ENCODE assay signal across 8 cellular contexts in genomic region chr2:128232965-128233789, GRCh38.
A peak's percentile ranks its signal among the peaks of the same experiment; 100 is the strongest.
DNase-seq lines count a peak whose midpoint lies in the region; ATAC-seq and TF ChIP-seq lines count a peak whose summit lies in the region.

No MANE protein-coding gene starts in this region.

- POLR2A ChIA-PET in activated naive CD8-positive, alpha-beta T cell treated with anti-CD3 and anti-CD28 coated beads, Interleukin-2, amount 10 ng/mL, durations not matched to agents 7 days and 5 days (lab: Charles Lee), result no interaction called here

- H3K4me1 ChIP-seq in ovary (ENCODE audit: insufficient read depth) (no peaks in the 10 kb centered on the region), thymus (ENCODE audit: control insufficient read depth, insufficient read depth, low read length) (peaks cover 4% of the 10 kb centered on the region)

- no peaks in the 10 kb centered on the region for H3K36me3 Mint-ChIP-seq in activated naive CD8-positive, alpha-beta T cell treated with anti-CD3 and anti-CD28 coated beads, Interleukin-2, amount 10 ng/mL, durations not matched to agents 7 days and 5 days

- H3K27me3 Mint-ChIP-seq in activated naive CD8-positive, alpha-beta T cell treated with anti-CD3 and anti-CD28 coated beads, Interleukin-2, amount 10 ng/mL, durations not matched to agents 7 days and 5 days, result peaks cover 20% of the 10 kb centered on the region

- H3K27me3 ChIP-seq in MG63 (no peaks in the 10 kb centered on the region), ovary (no peaks in the 10 kb centered on the region), thymus (ENCODE audit: control insufficient read depth, insufficient read depth) (peaks cover 6% of the 10 kb centered on the region)

- no peak for TF ChIP-seq POLR2A in ovary (IDR thresholded peaks at IDR 0.05)

- H3K27ac ChIP-seq in ovary (peak overlapping the region; percentile 2 to 61), thymus (ENCODE audit: low read depth) (no peak overlapping the region)

- H3K36me3 ChIP-seq in MG63 (no peaks in the 10 kb centered on the region), ovary (no peaks in the 10 kb centered on the region), thymus (ENCODE audit: control insufficient read depth, insufficient read depth) (no peaks in the 10 kb centered on the region)

- H3K9me3 Mint-ChIP-seq in activated naive CD8-positive, alpha-beta T cell treated with anti-CD3 and anti-CD28 coated beads, Interleukin-2, amount 10 ng/mL, durations not matched to agents 7 days and 5 days, result no peaks in the 10 kb centered on the region

- ATAC-seq in activated naive CD8-positive, alpha-beta T cell treated with anti-CD3 and anti-CD28 coated beads, Interleukin-2, amount 10 ng/mL, durations not matched to agents 7 days and 5 days (ENCODE audit: low read depth), result peak; percentile 98
- ATAC-seq in Right ventricle myocardium superior (ENCODE audit: poor library complexity), result peak; percentile 99

- peaks cover 2% of the 10 kb centered on the region for H3K4me1 Mint-ChIP-seq in activated naive CD8-positive, alpha-beta T cell treated with anti-CD3 and anti-CD28 coated beads, Interleukin-2, amount 10 ng/mL, durations not matched to agents 7 days and 5 days

- peak overlapping the region; percentile 78 for H3K4me3 Mint-ChIP-seq in activated naive CD8-positive, alpha-beta T cell treated with anti-CD3 and anti-CD28 coated beads, Interleukin-2, amount 10 ng/mL, durations not matched to agents 7 days and 5 days

- TF ChIP-seq EP300 in ovary (IDR thresholded peaks at IDR 0.05), result no peak

- intact Hi-C loops in Right ventricle myocardium superior (cut with DNase I), result loop anchor here (5.0 to 10.0 kb wide), 2 partner anchors 56 to 82 kb away; partner anchors contain the start of gene HS6ST1
- intact Hi-C loops in ovary (cut with DNase I), result loop anchor here in 1 of 4 donors (5.0 to 10.0 kb wide), 2 partner anchors 69 to 168 kb away; no protein-coding TSS in a partner anchor

- WGBS in ovary, 3 donors, result 0 to 1% (median 1%) methylated on average over 68 to 84 of the region's 84 CpGs
- under 1% methylated on average over 84 of the region's 84 CpGs for WGBS in thymus

- H3K4me3 ChIP-seq in MG63 (peak overlapping the region; percentile 55), ovary (peak overlapping the region; percentile 45), thymus (ENCODE audit: low read length) (peak overlapping the region; percentile 83)

- DNase-seq in GM03348 (ENCODE audit: low spot score) (peak; percentile 96), HCEC 1CT (peak; percentile 58), MG63 (peak; percentile 78), SKM-1 (lab: John Stamatoyannopoulos, UW; ENCODE audit: unreplicated experiment) (peak; percentile 76), Right ventricle myocardium superior (peak; percentile 95), ovary (peak; percentile 78 to 87 (median 83))
- peak; percentile 92 for DNase-seq in activated naive CD8-positive, alpha-beta T cell treated with anti-CD3 and anti-CD28 coated beads, Interleukin-2, amount 10 ng/mL, durations not matched to agents 7 days and 5 days

- no peaks in the 10 kb centered on the region for H3K9me3 ChIP-seq in MG63
- H3K9me3 ChIP-seq in ovary, result no peaks in the 10 kb centered on the region
- H3K9me3 ChIP-seq in thymus (ENCODE audit: control insufficient read depth), result no peaks in the 10 kb centered on the region

- no peak overlapping the region for H3K27ac Mint-ChIP-seq in activated naive CD8-positive, alpha-beta T cell treated with anti-CD3 and anti-CD28 coated beads, Interleukin-2, amount 10 ng/mL, durations not matched to agents 7 days and 5 days

- TF ChIP-seq CTCF in ovary (IDR thresholded peaks at IDR 0.05), result peak; percentile 75 to 85 (median 82)
